In genomic region chr2:11465485-11466306, GRCh38 we compare ENCODE assay signal across 1 cellular context.
TF ChIP-seq lines count a peak whose summit lies in the region.

Gene E2F6, minus strand, starts transcription at chr2:11466161. Its CDS starts 282 bp downstream, at chr2:11465879.

TF ChIP-seq in WTC11, 78 proteins besides CTCF, POLR2A, EP300 and RAD21 (continued from another document):
- TF ChIP-seq HMGXB4 (CRISPR knock-in tag; IDR thresholded peaks at IDR 0.05) (peak; percentile 97), E2F5 (CRISPR knock-in tag; IDR thresholded peaks at IDR 0.05) (peak; percentile 92), OVOL2 (CRISPR knock-in tag; IDR thresholded peaks at IDR 0.05; ENCODE audit: borderline replicate concordance) (no peak), ZSCAN18 (CRISPR knock-in tag; IDR thresholded peaks at IDR 0.05) (no peak), ZNF396 (CRISPR knock-in tag; IDR thresholded peaks at IDR 0.05; ENCODE audit: borderline replicate concordance) (no peak), CBFB (CRISPR knock-in tag; IDR thresholded peaks at IDR 0.05; ENCODE audit: low read depth) (peak; percentile 95), ZBTB21 (CRISPR knock-in tag; IDR thresholded peaks at IDR 0.05; ENCODE audit: borderline replicate concordance) (peak; percentile 80; the same call in 1 of the 2 replicates), ZNF281 (CRISPR knock-in tag; IDR thresholded peaks at IDR 0.05) (peak; percentile 96), ZNF121 (CRISPR knock-in tag; IDR thresholded peaks at IDR 0.05) (peak; percentile 33; the same call in 1 of the 2 replicates), NR3C1 (CRISPR knock-in tag; conservative IDR thresholded peaks at IDR 0.05; ENCODE audit: low read depth) (no peak; the same call in 1 of the 2 replicates), RELA (CRISPR knock-in tag; IDR thresholded peaks at IDR 0.05; ENCODE audit: borderline replicate concordance) (peak; percentile 98), ESRRA (CRISPR knock-in tag; IDR thresholded peaks at IDR 0.05; ENCODE audit: borderline replicate concordance) (peak; percentile 97), MYBL2 (CRISPR knock-in tag; IDR thresholded peaks at IDR 0.05) (peak; percentile 98), JUN (CRISPR knock-in tag; IDR thresholded peaks at IDR 0.05) (peak; percentile 97), ATF2 (CRISPR knock-in tag; IDR thresholded peaks at IDR 0.05; ENCODE audit: borderline replicate concordance, low read depth) (peak; percentile 78; the same call in 1 of the 2 replicates), IRF1 (CRISPR knock-in tag; IDR thresholded peaks at IDR 0.05) (peak; percentile 93), CREM (CRISPR knock-in tag; IDR thresholded peaks at IDR 0.05) (peak; percentile 82; the same call in 1 of the 2 replicates), TEAD1 (CRISPR knock-in tag; IDR thresholded peaks at IDR 0.05) (peak; percentile 97), TP53 (CRISPR knock-in tag; IDR thresholded peaks at IDR 0.05) (peak; percentile 96), AFF4 (CRISPR knock-in tag; IDR thresholded peaks at IDR 0.05; ENCODE audit: borderline replicate concordance) (peak; percentile 98), ZNF416 (CRISPR knock-in tag; IDR thresholded peaks at IDR 0.05) (no peak), ZNF425 (CRISPR knock-in tag; conservative IDR thresholded peaks at IDR 0.05) (no peak), E2F4 (CRISPR knock-in tag; IDR thresholded peaks at IDR 0.05; ENCODE audit: borderline replicate concordance, low read depth) (peak; percentile 88), CDX4 (CRISPR knock-in tag; IDR thresholded peaks at IDR 0.05; ENCODE audit: borderline replicate concordance) (no peak), NFATC4 (CRISPR knock-in tag; IDR thresholded peaks at IDR 0.05) (no peak), ETV6 (CRISPR knock-in tag; IDR thresholded peaks at IDR 0.05) (peak; percentile 99), FOXP4 (CRISPR knock-in tag; IDR thresholded peaks at IDR 0.05) (peak; percentile 92), SP1 (CRISPR knock-in tag; conservative IDR thresholded peaks at IDR 0.05) (peak; percentile 82), JAZF1 (CRISPR knock-in tag; IDR thresholded peaks at IDR 0.05) (no peak), USF1 (CRISPR knock-in tag; IDR thresholded peaks at IDR 0.05) (peak; percentile 90), NFE2L1 (CRISPR knock-in tag; IDR thresholded peaks at IDR 0.05) (peak; percentile 97)
